Comparison of ENCODE assay signal across 8 cellular contexts in the genomic region with DNA sequence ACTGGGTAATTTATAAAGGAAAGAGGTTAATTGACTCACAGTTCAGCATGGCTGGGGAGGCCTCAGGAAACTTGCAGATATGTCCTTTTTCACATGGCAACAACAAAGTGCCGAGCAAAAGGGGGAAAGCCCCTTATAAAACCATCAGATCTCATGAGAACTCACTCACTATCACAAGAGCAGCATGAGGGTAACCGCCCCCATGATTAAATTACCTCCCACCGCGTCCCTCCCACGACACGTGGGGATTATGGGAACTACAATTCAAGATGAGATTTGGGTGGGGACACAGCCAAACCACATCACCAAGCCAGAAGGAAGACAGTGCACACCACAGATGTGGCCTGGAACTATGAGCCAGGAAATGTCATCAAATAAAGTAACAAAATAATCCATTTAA.
A peak's percentile ranks its signal among the peaks of the same experiment; 100 is the strongest.
DNase-seq lines count a peak whose midpoint lies in the region; ATAC-seq and TF ChIP-seq lines count a peak whose summit lies in the region.
"Not testable (repeated sequence)": the region's sequence is repeated elsewhere in the genome, so short reads cannot be mapped to it uniquely, and the experiment has no call there.

No MANE protein-coding gene starts in this region.

- CTCF ChIA-PET in HEK293 (lab: Yijun Ruan, JAX): not testable (repeated sequence)

- H3K27me3 Mint-ChIP-seq in activated T-helper 2 cell treated with anti-CD3 and anti-CD28 coated beads, Interferon-gamma antibody, Interleukin-2, Interleukin-4, amounts not matched to agents 10 μg/mL and 5 μg/mL and 100 μg/mL, durations not matched to agents 14 hours and 24 hours and 36 hours (ENCODE audit: low read depth); central memory CD8-positive, alpha-beta T cell; stimulated activated naive CD8-positive, alpha-beta T cell treated with anti-CD3 and anti-CD28 coated beads, Interleukin-15, Interleukin-2, amounts not matched to agents 100 ng/mL and 50 ng/mL, for 24 hours: not testable (repeated sequence)

- not testable (repeated sequence) for TF ChIP-seq CTCF in HEK293 (tag by site-specific recombination; IDR thresholded peaks at IDR 0.05)

- H3K36me3 ChIP-seq in HEK293 (ENCODE audit: control insufficient read depth in 2 of 2, insufficient read depth in 1 of 2, low read length in 2 of 2): not testable (repeated sequence)

- not testable (repeated sequence) for H3K9me3 ChIP-seq in HEK293 (ENCODE audit: control insufficient read depth, insufficient read depth, low read depth, low read length)

- H3K4me1 ChIP-seq in HEK293 (ENCODE audit: control insufficient read depth, insufficient read depth, low read length): not testable (repeated sequence)

- not testable (repeated sequence) for H3K4me3 ChIP-seq in HEK293 (ENCODE audit: low read depth, low read length)

- not testable (repeated sequence) for H3K9me3 Mint-ChIP-seq in activated T-helper 2 cell treated with anti-CD3 and anti-CD28 coated beads, Interferon-gamma antibody, Interleukin-2, Interleukin-4, amounts not matched to agents 10 μg/mL and 5 μg/mL and 100 μg/mL, durations not matched to agents 14 hours and 24 hours and 36 hours; central memory CD8-positive, alpha-beta T cell; stimulated activated naive CD8-positive, alpha-beta T cell treated with anti-CD3 and anti-CD28 coated beads, Interleukin-15, Interleukin-2, amounts not matched to agents 100 ng/mL and 50 ng/mL, for 24 hours

- H3K4me3 Mint-ChIP-seq in activated T-helper 2 cell treated with anti-CD3 and anti-CD28 coated beads, Interferon-gamma antibody, Interleukin-2, Interleukin-4, amounts not matched to agents 10 μg/mL and 5 μg/mL and 100 μg/mL, durations not matched to agents 14 hours and 24 hours and 36 hours (ENCODE audit: low read depth); central memory CD8-positive, alpha-beta T cell: not testable (repeated sequence)
- H3K4me3 Mint-ChIP-seq in stimulated activated naive CD8-positive, alpha-beta T cell treated with anti-CD3 and anti-CD28 coated beads, Interleukin-15, Interleukin-2, amounts not matched to agents 100 ng/mL and 50 ng/mL, for 24 hours: peak overlapping the region; percentile 15

- intact Hi-C loops in activated T-helper 2 cell treated with anti-CD3 and anti-CD28 coated beads, Interferon-gamma antibody, Interleukin-2, Interleukin-4, amounts not matched to agents 10 μg/mL and 5 μg/mL and 100 μg/mL, durations not matched to agents 14 hours and 24 hours and 36 hours (cut with micrococcal nuclease): loop anchor here (5.0 to 10.0 kb wide), 3 partner anchors 149 to 346 kb away; no protein-coding TSS in a partner anchor

- H3K27ac ChIP-seq in HEK293 (ENCODE audit: extremely low read depth, low read depth, low read length): not testable (repeated sequence)

- ATAC-seq in central memory CD8-positive, alpha-beta T cell (replicated peaks; ENCODE audit: extremely low read depth, poor library complexity, severe bottlenecking): not testable (repeated sequence)

- H3K36me3 Mint-ChIP-seq in activated T-helper 2 cell treated with anti-CD3 and anti-CD28 coated beads, Interferon-gamma antibody, Interleukin-2, Interleukin-4, amounts not matched to agents 10 μg/mL and 5 μg/mL and 100 μg/mL, durations not matched to agents 14 hours and 24 hours and 36 hours (ENCODE audit: low read depth); central memory CD8-positive, alpha-beta T cell (ENCODE audit: insufficient read depth); stimulated activated naive CD8-positive, alpha-beta T cell treated with anti-CD3 and anti-CD28 coated beads, Interleukin-15, Interleukin-2, amounts not matched to agents 100 ng/mL and 50 ng/mL, for 24 hours (ENCODE audit: low read depth): not testable (repeated sequence)

- peaks cover 37% of the 10 kb centered on the region for H3K4me1 Mint-ChIP-seq in activated T-helper 2 cell treated with anti-CD3 and anti-CD28 coated beads, Interferon-gamma antibody, Interleukin-2, Interleukin-4, amounts not matched to agents 10 μg/mL and 5 μg/mL and 100 μg/mL, durations not matched to agents 14 hours and 24 hours and 36 hours (ENCODE audit: low read depth)
- peaks cover 39% of the 10 kb centered on the region for H3K4me1 Mint-ChIP-seq in central memory CD8-positive, alpha-beta T cell
- peaks cover 68% of the 10 kb centered on the region for H3K4me1 Mint-ChIP-seq in stimulated activated naive CD8-positive, alpha-beta T cell treated with anti-CD3 and anti-CD28 coated beads, Interleukin-15, Interleukin-2, amounts not matched to agents 100 ng/mL and 50 ng/mL, for 24 hours (ENCODE audit: low read depth)

- POLR2A ChIA-PET in HEK293 (lab: Yijun Ruan, JAX): not testable (repeated sequence)

- DNase-seq in activated CD4-positive, alpha-beta T cell treated with anti-CD3 and anti-CD28 coated beads for 24 hours (ENCODE audit: low read depth in 2 of 2): peak; percentile 35 to 44
- peak in 2 of 3 experiments; percentile 23 to 36 for DNase-seq in activated CD8-positive, alpha-beta memory T cell treated with anti-CD3 and anti-CD28 coated beads for 48 hours (ENCODE audit: low read depth in 2 of 3, low spot score in 2 of 3)
- peak; percentile 30 for DNase-seq in activated T-helper 2 cell treated with anti-CD3 and anti-CD28 coated beads, Interferon-gamma antibody, Interleukin-2, Interleukin-4, amounts not matched to agents 10 μg/mL and 5 μg/mL and 100 μg/mL, durations not matched to agents 14 hours and 24 hours and 36 hours (ENCODE audit: low spot score)
- DNase-seq in central memory CD8-positive, alpha-beta T cell (ENCODE audit: low spot score in 2 of 2): peak in 1 of 2 donors; percentile 14
- peak; percentile 33 to 35 for DNase-seq in stimulated activated CD4-positive, alpha-beta T cell treated with anti-CD3 and anti-CD28 coated beads, Interleukin-15, amount 100 ng/mL, for 48 hours (ENCODE audit: low read depth in 2 of 2)
- peak; percentile 28 for DNase-seq in stimulated activated CD8-positive, alpha-beta memory T cell treated with anti-CD3 and anti-CD28 coated beads, Interleukin-12 subunit alpha, Interleukin-12 subunit beta, amount 100 ng/mL, for 4 hours (ENCODE audit: low read depth)

- peak overlapping the region; percentile 77 for H3K27ac Mint-ChIP-seq in activated T-helper 2 cell treated with anti-CD3 and anti-CD28 coated beads, Interferon-gamma antibody, Interleukin-2, Interleukin-4, amounts not matched to agents 10 μg/mL and 5 μg/mL and 100 μg/mL, durations not matched to agents 14 hours and 24 hours and 36 hours
- peak overlapping the region; percentile 42 for H3K27ac Mint-ChIP-seq in central memory CD8-positive, alpha-beta T cell (ENCODE audit: low read depth)
- peak overlapping the region; percentile 68 for H3K27ac Mint-ChIP-seq in stimulated activated naive CD8-positive, alpha-beta T cell treated with anti-CD3 and anti-CD28 coated beads, Interleukin-15, Interleukin-2, amounts not matched to agents 100 ng/mL and 50 ng/mL, for 24 hours

TF ChIP-seq in HEK293, 187 proteins besides CTCF, POLR2A, EP300 and RAD21:
- TF ChIP-seq ZFHX2 (tag by site-specific recombination; conservative IDR thresholded peaks at IDR 0.05): peak; percentile 34
